11 cellular contexts compared by ENCODE assay signal in genomic region chr21:37462087-37462861, GRCh38.
A peak's percentile ranks its signal among the peaks of the same experiment; 100 is the strongest.
DNase-seq lines count a peak whose midpoint lies in the region; ATAC-seq and TF ChIP-seq lines count a peak whose summit lies in the region.
"Had no signal": no experiment of that assay in that cellular context is flagged by ENCODE, and none has a peak within 500 bp of the region (broad histone marks: within the 10 kb centered on the region; RNA-seq: fewer than 3 reads in every experiment).

No MANE protein-coding gene starts in this region.

- no peaks in the 10 kb centered on the region; the same call in 1 of the 2 replicates for H4K20me1 ChIP-seq in Karpas-422 (ENCODE audit: insufficient read depth, low read depth, low read length)

- peak overlapping the region; percentile 15; the same call in 1 of the 2 replicates for H3K9ac ChIP-seq in Karpas-422 (ENCODE audit: low read length)

- intact Hi-C loops in ovary (cut with DNase I) = no loop called here
- intact Hi-C loops in transverse colon (cut with DNase I; ENCODE audit: low total_unique reads) = no loop called here

- peak overlapping the region; percentile 39 for H3K4me2 ChIP-seq in Karpas-422 (ENCODE audit: low read depth, low read length, poor library complexity, severe bottlenecking)

- H3K4me1 Mint-ChIP-seq in activated CD4-positive, alpha-beta T cell treated with anti-CD3 and anti-CD28 coated beads, Interleukin-2, amount 10 ng/mL, durations not matched to agents 7 days and 5 days = peaks cover 61% of the 10 kb centered on the region
- H3K4me1 Mint-ChIP-seq in brain (peaks cover 71% of the 10 kb centered on the region), osteocyte (ENCODE audit: unreplicated experiment) (peaks cover 77% of the 10 kb centered on the region)

- H3K27ac ChIP-seq in Karpas-422 (ENCODE audit: low read length) (peak overlapping the region; percentile 45), ovary (no peak overlapping the region), transverse colon (no peak overlapping the region)

- no peak overlapping the region for H3K4me3 ChIP-seq in Karpas-422 (ENCODE audit: low read length)
- H3K4me3 ChIP-seq in ovary = no peak overlapping the region
- no peak overlapping the region for H3K4me3 ChIP-seq in transverse colon

- H3K9me2 ChIP-seq in Karpas-422 (replicated peaks; ENCODE audit: insufficient read depth, low read length) = no peaks in the 10 kb centered on the region

- peak overlapping the region; percentile 65 for H3K27ac Mint-ChIP-seq in activated CD4-positive, alpha-beta T cell treated with anti-CD3 and anti-CD28 coated beads, Interleukin-2, amount 10 ng/mL, durations not matched to agents 7 days and 5 days
- H3K27ac Mint-ChIP-seq in brain = peak overlapping the region in 4 of 5 experiments; percentile 55 to 88 (median 62)
- H3K27ac Mint-ChIP-seq in osteocyte (ENCODE audit: unreplicated experiment) = peak overlapping the region; percentile 78

- H3K79me2 ChIP-seq in Karpas-422 (ENCODE audit: low read length) = peaks cover 98% of the 10 kb centered on the region

- TF ChIP-seq CTCF in brain (conservative IDR thresholded peaks at IDR 0.05) = no peak
- TF ChIP-seq CTCF in osteocyte (IDR thresholded peaks at IDR 0.05) = no peak
- no peak for TF ChIP-seq CTCF in ovary (IDR thresholded peaks at IDR 0.05)
- no peak for TF ChIP-seq CTCF in transverse colon (IDR thresholded peaks at IDR 0.05)

- peaks cover 7% of the 10 kb centered on the region for H3K36me3 Mint-ChIP-seq in activated CD4-positive, alpha-beta T cell treated with anti-CD3 and anti-CD28 coated beads, Interleukin-2, amount 10 ng/mL, durations not matched to agents 7 days and 5 days (ENCODE audit: low read depth)
- peaks cover 15% of the 10 kb centered on the region for H3K36me3 Mint-ChIP-seq in brain
- no peaks in the 10 kb centered on the region for H3K36me3 Mint-ChIP-seq in osteocyte (ENCODE audit: unreplicated experiment)

- H2AFZ ChIP-seq in Karpas-422 (ENCODE audit: low read length) = no peak overlapping the region

- no peak for DNase-seq in activated CD4-positive, alpha-beta T cell treated with anti-CD3 and anti-CD28 coated beads, Interleukin-2, amount 10 ng/mL, durations not matched to agents 7 days and 5 days
- DNase-seq in activated CD4-positive, alpha-beta T cell treated with anti-CD3 and anti-CD28 coated beads, Interleukin-2, amount 50 U/mL, for 1 hour = no peak
- DNase-seq in Karpas-422 = no peak
- no peak for DNase-seq in osteocyte (ENCODE audit: extremely low spot score, unreplicated experiment)
- DNase-seq in ovary = no peak
- no peak for DNase-seq in transverse colon
- DNase-seq: effector CD8-positive, alpha-beta T cell; posterior cingulate gyrus; SIG-M5 had no signal

- H3K36me3 ChIP-seq in Karpas-422 (ENCODE audit: insufficient read depth, low read length) (0 out of 2 replicates have a peak, but pooled peaks cover 4% of the 10 kb centered on the region), ovary (no peaks in the 10 kb centered on the region), transverse colon (no peaks in the 10 kb centered on the region)

- H3K4me3 Mint-ChIP-seq in activated CD4-positive, alpha-beta T cell treated with anti-CD3 and anti-CD28 coated beads, Interleukin-2, amount 10 ng/mL, durations not matched to agents 7 days and 5 days = no peak overlapping the region
- H3K4me3 Mint-ChIP-seq in brain (peak overlapping the region in 4 of 5 experiments; percentile 13 to 57 (median 34)), osteocyte (ENCODE audit: unreplicated experiment) (no peak overlapping the region)

- CTCF ChIA-PET in activated CD4-positive, alpha-beta T cell treated with anti-CD3 and anti-CD28 coated beads, Interleukin-2, amount 10 ng/mL, durations not matched to agents 7 days and 5 days (lab: Charles Lee) = interaction anchor here (1.1 to 1.3 kb wide), 2 partner anchors 9 to 102 kb away, joined by 3 to 4 read pairs; no protein-coding TSS in a partner anchor

- H3K9me3 Mint-ChIP-seq in activated CD4-positive, alpha-beta T cell treated with anti-CD3 and anti-CD28 coated beads, Interleukin-2, amount 10 ng/mL, durations not matched to agents 7 days and 5 days = no peaks in the 10 kb centered on the region
- H3K9me3 Mint-ChIP-seq in brain (no peaks in the 10 kb centered on the region), osteocyte (ENCODE audit: unreplicated experiment) (no peaks in the 10 kb centered on the region)

- no peak for ATAC-seq in GM18873 (IDR thresholded peaks at IDR 0.05; ENCODE audit: low FRiP score, unreplicated experiment)

- WGBS in ovary, 3 donors = 26 to 27% (median 26%) methylated on average over 5 of the region's 5 CpGs
- WGBS in transverse colon (ENCODE audit: low coverage in 1 of 2), 2 donors = 40 to 53% methylated on average over 2 to 5 of the region's 5 CpGs

- H3K9me3 ChIP-seq in Karpas-422 (ENCODE audit: low read length) (no peaks in the 10 kb centered on the region), ovary (no peaks in the 10 kb centered on the region), transverse colon (no peaks in the 10 kb centered on the region)

- H3K4me1 ChIP-seq in Karpas-422 (ENCODE audit: low read length) (peaks cover 72% of the 10 kb centered on the region), ovary (ENCODE audit: insufficient read depth) (peaks cover 18% of the 10 kb centered on the region), transverse colon (peaks cover 13 to 67% (median 33%) of the 10 kb centered on the region in 4 donors)

- H3K27me3 Mint-ChIP-seq in activated CD4-positive, alpha-beta T cell treated with anti-CD3 and anti-CD28 coated beads, Interleukin-2, amount 10 ng/mL, durations not matched to agents 7 days and 5 days = no peaks in the 10 kb centered on the region
- H3K27me3 Mint-ChIP-seq in brain = peaks cover 4% of the 10 kb centered on the region
- H3K27me3 Mint-ChIP-seq in osteocyte (ENCODE audit: unreplicated experiment) = no peaks in the 10 kb centered on the region

- no peak for TF ChIP-seq POLR2A in ovary (IDR thresholded peaks at IDR 0.05)
- no peak for TF ChIP-seq POLR2A in transverse colon (IDR thresholded peaks at IDR 0.05)

- no peaks in the 10 kb centered on the region for H3K27me3 ChIP-seq in Karpas-422 (ENCODE audit: low read length)
- H3K27me3 ChIP-seq in ovary = no peaks in the 10 kb centered on the region
- H3K27me3 ChIP-seq in transverse colon = no peaks in the 10 kb centered on the region

- POLR2A ChIA-PET in activated CD4-positive, alpha-beta T cell treated with anti-CD3 and anti-CD28 coated beads, Interleukin-2, amount 10 ng/mL, durations not matched to agents 7 days and 5 days (lab: Charles Lee) = interaction anchor here (0.5 kb wide), 1 partner anchor 81 kb away, joined by 3 read pairs; no protein-coding TSS in a partner anchor

- no peak for TF ChIP-seq EP300 in ovary (IDR thresholded peaks at IDR 0.05)
- TF ChIP-seq EP300 in transverse colon (IDR thresholded peaks at IDR 0.05; ENCODE audit: low read depth) = no peak

- in situ Hi-C loops in transverse colon (cut with MboI; ENCODE audit: low pct_ligation_motif_present in 1 of 4, low pct_unique_long_range_greater_than_20kb in 1 of 4, low sequenced_read_pairs in 3 of 4) = no loop called here

Comparison
In these comparisons a context has a peak if more than half of its experiments do, and no peak if none do; other contexts are left out.
1. H3K4me3 Mint-ChIP-seq: peak in brain (4 of 5); none in activated CD4-positive, alpha-beta T cell treated with anti-CD3 and anti-CD28 coated beads, Interleukin-2, amount 10 ng/mL, durations not matched to agents 7 days and 5 days (single experiment) and osteocyte (single experiment).
2. Peak in every context shown above with its lines, with median percentiles within 50 percentile points of each other: H3K27ac Mint-ChIP-seq.